ENCODE assay signal across 1 cellular context in genomic region chr12:111412830-111413441, GRCh38.
TF ChIP-seq lines count a peak whose summit lies in the region.

No MANE protein-coding gene starts in this region.

TF ChIP-seq in SK-N-SH treated with all-trans-retinoic acid at 6 μM for 48 hours, 23 proteins besides CTCF, POLR2A, EP300 and RAD21 (continued from another document):
- TF ChIP-seq, protein P1, sequence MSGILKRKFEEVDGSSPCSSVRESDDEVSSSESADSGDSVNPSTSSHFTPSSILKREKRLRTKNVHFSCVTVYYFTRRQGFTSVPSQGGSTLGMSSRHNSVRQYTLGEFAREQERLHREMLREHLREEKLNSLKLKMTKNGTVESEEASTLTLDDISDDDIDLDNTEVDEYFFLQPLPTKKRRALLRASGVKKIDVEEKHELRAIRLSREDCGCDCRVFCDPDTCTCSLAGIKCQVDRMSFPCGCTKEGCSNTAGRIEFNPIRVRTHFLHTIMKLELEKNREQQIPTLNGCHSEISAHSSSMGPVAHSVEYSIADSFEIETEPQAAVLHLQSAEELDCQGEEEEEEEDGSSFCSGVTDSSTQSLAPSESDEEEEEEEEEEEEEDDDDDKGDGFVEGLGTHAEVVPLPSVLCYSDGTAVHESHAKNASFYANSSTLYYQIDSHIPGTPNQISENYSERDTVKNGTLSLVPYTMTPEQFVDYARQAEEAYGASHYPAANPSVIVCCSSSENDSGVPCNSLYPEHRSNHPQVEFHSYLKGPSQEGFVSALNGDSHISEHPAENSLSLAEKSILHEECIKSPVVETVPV (CRISPR knock-in tag; IDR thresholded peaks at IDR 0.05): no peak
- no peak for TF ChIP-seq PPARA (CRISPR knock-in tag; IDR thresholded peaks at IDR 0.05; ENCODE audit: borderline replicate concordance)
